ENCODE assay signal across 8 cellular contexts in the genomic region with DNA sequence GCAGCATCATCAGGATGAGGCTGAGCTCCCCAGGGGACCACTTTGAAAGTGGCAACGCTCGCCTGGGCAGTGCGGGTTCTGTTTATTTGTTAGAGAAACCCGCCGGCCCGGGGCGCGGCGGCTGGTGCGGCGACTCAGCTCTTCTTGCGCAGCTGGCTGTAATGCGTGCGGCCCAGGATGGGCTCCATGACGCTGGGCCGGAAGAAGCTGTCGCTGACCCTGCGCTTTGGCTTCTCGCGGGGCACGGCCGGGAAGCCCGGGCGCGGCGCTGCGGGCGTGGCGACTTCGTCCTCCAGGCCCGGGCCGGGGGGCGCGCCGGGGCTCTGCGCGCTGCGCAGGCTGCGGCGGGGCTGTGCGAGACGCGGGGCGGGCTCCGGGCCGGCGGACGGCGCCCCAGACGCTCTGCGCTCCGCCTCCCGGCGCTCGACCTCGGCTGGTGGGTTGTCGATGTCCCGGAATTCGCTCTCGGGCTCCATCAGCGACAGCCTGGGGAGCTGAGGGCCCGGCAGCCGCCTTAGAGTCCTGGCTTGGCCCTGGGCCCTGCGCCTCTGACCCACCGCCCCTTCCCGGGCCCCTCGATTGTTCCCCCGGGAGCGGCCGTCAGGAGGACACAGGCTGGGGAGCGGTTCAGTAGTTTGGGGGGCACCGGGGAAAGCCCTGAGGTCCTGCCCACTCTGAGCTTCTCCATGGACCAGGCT. TPM values are rescaled to one million over a fixed set of nuclear protein-coding genes. Genes with fewer than 3 reads are reported as not detected.
DNase-seq lines count a peak whose midpoint lies in the region; ATAC-seq, FAIRE-seq and TF ChIP-seq lines count a peak whose summit lies in the region.

No MANE protein-coding gene starts in this region.

- DNase-seq in CD14-positive monocyte (ENCODE audit: low spot score) (no peak), cardiac septum (ENCODE audit: low spot score) (peak; percentile 79), posterior vena cava (ENCODE audit: low spot score) (peak; percentile 90), D721Med (ENCODE audit: insufficient read length, low spot score) (no peak), GM19240 (ENCODE audit: insufficient read length, low spot score) (no peak)
- peak; percentile 32 for DNase-seq in activated CD8-positive, alpha-beta T cell treated with anti-CD3 and anti-CD28 coated beads, Interleukin-2, amount 10 ng/mL, durations not matched to agents 7 days and 5 days
- no peak for DNase-seq in NK-92 treated with Interleukin-12 subunit alpha and Interleukin-12 subunit beta, amount 100 ng/mL, for 24 hours (lab: John Stamatoyannopoulos, UW)

- TF ChIP-seq CTCF in CD14-positive monocyte (IDR thresholded peaks at IDR 0.05) (no peak), D721Med (IDR thresholded peaks at IDR 0.05; ENCODE audit: insufficient read depth, missing control alignments) (no peak)

- intact Hi-C loops in CD14-positive monocyte (cut with micrococcal nuclease): no loop called here
- intact Hi-C loops in cardiac septum (cut with DNase I): no loop called here
- intact Hi-C loops in posterior vena cava (cut with DNase I): no loop called here

- POLR2A ChIA-PET in activated CD8-positive, alpha-beta T cell treated with anti-CD3 and anti-CD28 coated beads, Interleukin-2, amount 10 ng/mL, durations not matched to agents 7 days and 5 days (lab: Charles Lee): no interaction called here

- H3K4me3 Mint-ChIP-seq in CD14-positive monocyte: peak overlapping the region; percentile 61 to 73
- H3K4me3 Mint-ChIP-seq in activated CD8-positive, alpha-beta T cell treated with anti-CD3 and anti-CD28 coated beads, Interleukin-2, amount 10 ng/mL, durations not matched to agents 7 days and 5 days: peak overlapping the region; percentile 12

- FAIRE-seq in D721Med (lab: Jason Lieb, UNC): no peak

- CTCF ChIA-PET in activated CD8-positive, alpha-beta T cell treated with anti-CD3 and anti-CD28 coated beads, Interleukin-2, amount 10 ng/mL, durations not matched to agents 7 days and 5 days (lab: Charles Lee): interaction anchor here (1.0 kb wide), 1 partner anchor 75 kb away, joined by 4 read pairs; no protein-coding TSS in a partner anchor

- H3K36me3 Mint-ChIP-seq in CD14-positive monocyte: peaks cover 0 to 3% of the 10 kb centered on the region in 2 donors
- H3K36me3 Mint-ChIP-seq in activated CD8-positive, alpha-beta T cell treated with anti-CD3 and anti-CD28 coated beads, Interleukin-2, amount 10 ng/mL, durations not matched to agents 7 days and 5 days (ENCODE audit: low read depth): no peaks in the 10 kb centered on the region

- peaks cover 0 to 6% (median 0%) of the 10 kb centered on the region in 7 donors for H3K9me3 Mint-ChIP-seq in CD14-positive monocyte
- no peaks in the 10 kb centered on the region for H3K9me3 Mint-ChIP-seq in activated CD8-positive, alpha-beta T cell treated with anti-CD3 and anti-CD28 coated beads, Interleukin-2, amount 10 ng/mL, durations not matched to agents 7 days and 5 days (ENCODE audit: insufficient read depth)

- H3K27me3 Mint-ChIP-seq in CD14-positive monocyte (ENCODE audit: low read depth in 3 of 3): peaks cover 12 to 24% (median 23%) of the 10 kb centered on the region in 3 donors
- peaks cover 25% of the 10 kb centered on the region for H3K27me3 Mint-ChIP-seq in activated CD8-positive, alpha-beta T cell treated with anti-CD3 and anti-CD28 coated beads, Interleukin-2, amount 10 ng/mL, durations not matched to agents 7 days and 5 days (ENCODE audit: low read depth)

- H3K4me1 Mint-ChIP-seq in CD14-positive monocyte: peaks cover 9% of the 10 kb centered on the region
- H3K4me1 Mint-ChIP-seq in activated CD8-positive, alpha-beta T cell treated with anti-CD3 and anti-CD28 coated beads, Interleukin-2, amount 10 ng/mL, durations not matched to agents 7 days and 5 days (ENCODE audit: low read depth): peaks cover 2% of the 10 kb centered on the region

- H3K27ac Mint-ChIP-seq in CD14-positive monocyte: no peak overlapping the region
- H3K27ac Mint-ChIP-seq in activated CD8-positive, alpha-beta T cell treated with anti-CD3 and anti-CD28 coated beads, Interleukin-2, amount 10 ng/mL, durations not matched to agents 7 days and 5 days: no peak overlapping the region

- peak; percentile 49 for ATAC-seq in HG02642 (IDR thresholded peaks at IDR 0.05; ENCODE audit: poor library complexity, unreplicated experiment)
- peak; percentile 87 for ATAC-seq in activated CD8-positive, alpha-beta T cell treated with anti-CD3 and anti-CD28 coated beads, Interleukin-2, amount 10 ng/mL, durations not matched to agents 7 days and 5 days

RNA-seq across cellular contexts. Expression of gene KIF7, which starts 10.3 kb away (rescaled TPM):
- not detected for polyA plus RNA-seq in CD14-positive monocyte
- total RNA-seq in activated CD8-positive, alpha-beta T cell treated with anti-CD3 and anti-CD28 coated beads, Interleukin-2, amount 10 ng/mL, durations not matched to agents 7 days and 5 days: under 1 TPM; 0.21 to 0.37 TPM
- total RNA-seq in cardiac septum (5.8 TPM), posterior vena cava (10 to 100 TPM; 13.0 to 15.3 TPM)

RNA-seq across cellular contexts. Expression of gene PLIN1, which starts 13.6 kb away (rescaled TPM):
- not detected for polyA plus RNA-seq in CD14-positive monocyte
- not detected for total RNA-seq in activated CD8-positive, alpha-beta T cell treated with anti-CD3 and anti-CD28 coated beads, Interleukin-2, amount 10 ng/mL, durations not matched to agents 7 days and 5 days
- total RNA-seq in cardiac septum (3.9 TPM), posterior vena cava (1 to 10 TPM; 3.8 to 4.6 TPM)

RNA-seq across cellular contexts. Expression of gene PEX11A, which starts 25.0 kb away (rescaled TPM):
- polyA plus RNA-seq in CD14-positive monocyte: under 1 TPM; 0.72 to 0.75 TPM
- 1 to 10 TPM; 1.4 to 1.8 TPM for total RNA-seq in activated CD8-positive, alpha-beta T cell treated with anti-CD3 and anti-CD28 coated beads, Interleukin-2, amount 10 ng/mL, durations not matched to agents 7 days and 5 days
- total RNA-seq in cardiac septum (5.0 TPM), posterior vena cava (1 to 10 TPM; 4.9 to 7.1 TPM)

RNA-seq across cellular contexts. Expression of gene WDR93, which starts 25.0 kb away (rescaled TPM):
- not detected for polyA plus RNA-seq in CD14-positive monocyte
- total RNA-seq in activated CD8-positive, alpha-beta T cell treated with anti-CD3 and anti-CD28 coated beads, Interleukin-2, amount 10 ng/mL, durations not matched to agents 7 days and 5 days: not detected
- total RNA-seq in cardiac septum (not detected), posterior vena cava (not detected)

Comparison
In these comparisons a context has a peak if more than half of its experiments do, and no peak if none do; other contexts are left out.
1. DNase-seq: peak in activated CD8-positive, alpha-beta T cell treated with anti-CD3 and anti-CD28 coated beads, Interleukin-2, amount 10 ng/mL, durations not matched to agents 7 days and 5 days (single experiment), cardiac septum (single experiment) and posterior vena cava (single experiment); none in CD14-positive monocyte (single experiment), D721Med (single experiment), NK-92 treated with Interleukin-12 subunit alpha and Interleukin-12 subunit beta, amount 100 ng/mL, for 24 hours (single experiment) and GM19240 (single experiment).